Comparison of ENCODE assay signal across 6 cellular contexts in the genomic region with DNA sequence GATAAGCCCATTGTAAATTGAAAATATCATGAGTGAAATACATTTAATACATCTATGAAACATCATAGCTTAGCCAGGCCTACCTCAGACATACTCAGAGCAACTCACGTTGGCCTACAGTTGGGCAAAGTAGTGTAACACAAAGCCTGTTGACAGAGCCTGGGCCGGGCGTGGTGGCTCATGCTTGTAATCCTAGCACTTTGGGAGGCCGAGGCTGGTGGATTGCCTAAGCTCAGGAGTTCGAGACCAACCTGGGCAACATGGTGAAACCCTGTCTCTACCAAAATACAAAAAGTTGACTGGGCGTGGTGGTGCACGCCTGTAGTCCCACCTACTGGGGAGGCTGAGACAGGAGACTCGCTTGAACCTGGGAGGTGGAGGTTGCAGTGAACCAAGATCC. TPM values are rescaled to one million over a fixed set of nuclear protein-coding genes. Genes with fewer than 3 reads are reported as not detected.
"Had no signal": no experiment of that assay in that cellular context is flagged by ENCODE, and none has a peak within 500 bp of the region (broad histone marks: within the 10 kb centered on the region; RNA-seq: fewer than 3 reads in every experiment).

No MANE protein-coding gene starts in this region.

RNA-seq across cellular contexts. Expression of gene STARD6, which starts 58.7 kb away (rescaled TPM):
- total RNA-seq: HepG2, HT-29, HT1080, IMR-90, K562 had no signal
- polyA plus RNA-seq: HepG2, IgD-negative memory B cell, IMR-90 had no signal
